In genomic region chr1:59146056-59146455, GRCh38 we compare ENCODE assay signal across 9 cellular contexts.
DNase-seq lines count a peak whose midpoint lies in the region; ATAC-seq, FAIRE-seq and TF ChIP-seq lines count a peak whose summit lies in the region.
"Had no signal": no experiment of that assay in that cellular context is flagged by ENCODE, and none has a peak within 500 bp of the region (broad histone marks: within the 10 kb centered on the region; RNA-seq: fewer than 3 reads in every experiment).

No MANE protein-coding gene starts in this region.

- H3K4me2 ChIP-seq in BLaER1 treated with 17β-estradiol and CSF1 and Interleukin-3, amounts not matched to agents 10 nM and 100 nM = peak overlapping the region in 10 of 11 experiments; percentile 75 to 99 (median 94); a peak in 19 of 22 replicates
- H3K4me2 ChIP-seq in astrocyte (ENCODE audit: low read length) = peak overlapping the region; percentile 86

- peaks cover 24 to 64% (median 46%) of the 10 kb centered on the region in 10 experiments for H3K4me1 ChIP-seq in BLaER1 treated with 17β-estradiol and CSF1 and Interleukin-3, amounts not matched to agents 10 nM and 100 nM
- H3K4me1 ChIP-seq in HEK293 (ENCODE audit: control insufficient read depth, insufficient read depth, low read length) (no peaks in the 10 kb centered on the region), astrocyte (ENCODE audit: insufficient read depth, low read length) (peaks cover 38% of the 10 kb centered on the region), muscle layer of duodenum (ENCODE audit: control insufficient read depth in 1 of 2, insufficient read depth in 2 of 2, low read length in 2 of 2) (peaks cover 4 to 9% of the 10 kb centered on the region in 2 donors), small intestine (ENCODE audit: control insufficient read depth in 2 of 2, insufficient read depth in 1 of 2, low read depth in 1 of 2, low read length in 1 of 2) (peaks cover 0 to 8% of the 10 kb centered on the region in 2 donors), aorta (ENCODE audit: control insufficient read depth in 1 of 2, insufficient read depth in 2 of 2, low read length in 2 of 2) (peaks cover 4 to 5% of the 10 kb centered on the region in 2 donors)

- peaks cover 20 to 30% (median 28%) of the 10 kb centered on the region in 11 experiments for H3K27me3 ChIP-seq in BLaER1 treated with 17β-estradiol and CSF1 and Interleukin-3, amounts not matched to agents 10 nM and 100 nM
- H3K27me3 ChIP-seq in astrocyte (ENCODE audit: insufficient read depth, low read length) = no peaks in the 10 kb centered on the region
- no peaks in the 10 kb centered on the region for H3K27me3 ChIP-seq in muscle layer of duodenum (ENCODE audit: low read depth, low read length)
- no peaks in the 10 kb centered on the region for H3K27me3 ChIP-seq in small intestine (ENCODE audit: control insufficient read depth in 2 of 2, insufficient read depth in 2 of 2, low read length in 2 of 2)
- H3K27me3 ChIP-seq in aorta (ENCODE audit: control insufficient read depth in 1 of 2, insufficient read depth in 2 of 2, low read length in 1 of 2) = no peaks in the 10 kb centered on the region

- no peak overlapping the region for H3K27ac Mint-ChIP-seq in astrocyte (ENCODE audit: unreplicated experiment)

- DNase-seq in astrocyte (ENCODE audit: low read depth) (no peak), small intestine (no peak), aorta (no peak)
- DNase-seq: NCI-H82 had no signal

- H3K4me3 ChIP-seq in BLaER1 treated with 17β-estradiol and CSF1 and Interleukin-3, amounts not matched to agents 10 nM and 100 nM = peak overlapping the region in 5 of 10 experiments; percentile 48 to 66 (median 59); a peak in 7 of 20 replicates
- H3K4me3 ChIP-seq in HEK293 (ENCODE audit: low read depth, low read length) = no peak overlapping the region
- no peak overlapping the region for H3K4me3 ChIP-seq in astrocyte (ENCODE audit: insufficient read depth, low read depth, low read length)
- peak overlapping the region; percentile 52 to 64 for H3K4me3 ChIP-seq in muscle layer of duodenum (ENCODE audit: low read depth in 1 of 2, low read length in 2 of 2)
- no peak overlapping the region for H3K4me3 ChIP-seq in small intestine (ENCODE audit: low read depth in 1 of 2, low read length in 2 of 2)
- H3K4me3 ChIP-seq in aorta (ENCODE audit: low read length in 2 of 2) = peak overlapping the region in 1 of 2 donors; percentile 1

- intact Hi-C loops in aorta (cut with DNase I) = loop anchor here (5.0 to 10.0 kb wide), 2 partner anchors 151 to 559 kb away; partner anchors contain the start of gene FGGY (in 1 of the 2)

- CTCF ChIA-PET in HEK293 (lab: Yijun Ruan, JAX) = no interaction called here

- H3K36me3 Mint-ChIP-seq in astrocyte (ENCODE audit: low read depth, unreplicated experiment) = no peaks in the 10 kb centered on the region

- no peak for ATAC-seq in GM18873 (IDR thresholded peaks at IDR 0.05; ENCODE audit: low FRiP score, unreplicated experiment)
- ATAC-seq in GM21515 (IDR thresholded peaks at IDR 0.05; ENCODE audit: unreplicated experiment) = no peak
- no peak for ATAC-seq in aorta (ENCODE audit: low FRiP score)

- H3K27ac ChIP-seq in BLaER1 treated with 17β-estradiol and CSF1 and Interleukin-3, amounts not matched to agents 10 nM and 100 nM = no peak overlapping the region
- H3K27ac ChIP-seq in HEK293 (ENCODE audit: extremely low read depth, low read depth, low read length) (no peak overlapping the region), astrocyte (ENCODE audit: low read depth, low read length) (no peak overlapping the region), muscle layer of duodenum (ENCODE audit: low read length) (no peak overlapping the region), small intestine (ENCODE audit: low read depth in 1 of 2, low read length in 1 of 2) (no peak overlapping the region), aorta (ENCODE audit: low read depth in 1 of 2, low read length in 2 of 2) (no peak overlapping the region)

- no peaks in the 10 kb centered on the region for H3K36me3 ChIP-seq in BLaER1 treated with 17β-estradiol and CSF1 and Interleukin-3, amounts not matched to agents 10 nM and 100 nM
- H3K36me3 ChIP-seq in HEK293 (ENCODE audit: control insufficient read depth in 2 of 2, insufficient read depth in 1 of 2, low read length in 2 of 2) = no peaks in the 10 kb centered on the region
- no peaks in the 10 kb centered on the region for H3K36me3 ChIP-seq in astrocyte (ENCODE audit: insufficient read depth, low read length)
- H3K36me3 ChIP-seq in muscle layer of duodenum (ENCODE audit: control insufficient read depth in 1 of 2, insufficient read depth in 2 of 2, low read length in 2 of 2) = no peaks in the 10 kb centered on the region
- no peaks in the 10 kb centered on the region for H3K36me3 ChIP-seq in small intestine (ENCODE audit: control insufficient read depth in 2 of 2, insufficient read depth in 2 of 2, low read length in 2 of 2)
- H3K36me3 ChIP-seq in aorta (ENCODE audit: control insufficient read depth in 1 of 2, insufficient read depth in 2 of 2, low read length in 1 of 2) = no peaks in the 10 kb centered on the region

- H3K9me3 ChIP-seq in BLaER1 treated with 17β-estradiol and CSF1 and Interleukin-3, amounts not matched to agents 10 nM and 100 nM (replicated peaks in 1 of 11) = no peaks in the 10 kb centered on the region
- no peaks in the 10 kb centered on the region for H3K9me3 ChIP-seq in HEK293 (ENCODE audit: control insufficient read depth, insufficient read depth, low read depth, low read length)
- no peaks in the 10 kb centered on the region for H3K9me3 ChIP-seq in astrocyte (ENCODE audit: insufficient read depth, low read depth, low read length)
- H3K9me3 ChIP-seq in muscle layer of duodenum (ENCODE audit: control insufficient read depth in 1 of 2, low read length in 2 of 2) = no peaks in the 10 kb centered on the region
- no peaks in the 10 kb centered on the region for H3K9me3 ChIP-seq in small intestine (ENCODE audit: control insufficient read depth, low read depth)
- H3K9me3 ChIP-seq in aorta (ENCODE audit: control insufficient read depth, low read length) = no peaks in the 10 kb centered on the region

- H3K79me2 ChIP-seq in astrocyte (ENCODE audit: insufficient read depth, low read length) = no peaks in the 10 kb centered on the region

- FAIRE-seq in astrocyte (lab: Jason Lieb, UNC) (no peak), small intestine (lab: Jason Lieb, UNC) (no peak)

- no peak overlapping the region for H3K9ac ChIP-seq in BLaER1 treated with 17β-estradiol and CSF1 and Interleukin-3, amounts not matched to agents 10 nM and 100 nM
- no peak overlapping the region for H3K9ac ChIP-seq in astrocyte (ENCODE audit: low read length)

- H3K27me3 Mint-ChIP-seq in astrocyte (ENCODE audit: low read depth, unreplicated experiment) = no peaks in the 10 kb centered on the region

- no peaks in the 10 kb centered on the region for H3K9me3 Mint-ChIP-seq in astrocyte (ENCODE audit: unreplicated experiment)

- POLR2A ChIA-PET in HEK293 (lab: Yijun Ruan, JAX) = no interaction called here

- H4K20me1 ChIP-seq in BLaER1 treated with 17β-estradiol and CSF1 and Interleukin-3, amounts not matched to agents 10 nM and 100 nM = no peaks in the 10 kb centered on the region
- no peaks in the 10 kb centered on the region for H4K20me1 ChIP-seq in astrocyte (ENCODE audit: insufficient read depth, low read length)

- H3K4me3 Mint-ChIP-seq in astrocyte (ENCODE audit: unreplicated experiment) = no peak overlapping the region

- WGBS in small intestine, 3 donors = 42 to 65% (median 44%) methylated on average over 4 of the region's 4 CpGs
- WGBS in aorta, 2 donors = 77% methylated on average over 4 of the region's 4 CpGs

- H3K4me1 Mint-ChIP-seq in astrocyte (ENCODE audit: low read depth, unreplicated experiment) = peaks cover 36% of the 10 kb centered on the region

- H2AFZ ChIP-seq in astrocyte (ENCODE audit: low read depth, low read length) = no peak overlapping the region

- TF ChIP-seq CTCF in HEK293 (tag by site-specific recombination; IDR thresholded peaks at IDR 0.05) = no peak
- no peak for TF ChIP-seq CTCF in astrocyte (IDR thresholded peaks at IDR 0.05; ENCODE audit: insufficient read depth, low read depth, low read length)

TF ChIP-seq in HEK293, 187 proteins besides CTCF, POLR2A, EP300 and RAD21:
- TF ChIP-seq ZFP41 (tag by site-specific recombination; IDR thresholded peaks at IDR 0.05; ENCODE audit: borderline replicate concordance) = no peak
- TF ChIP-seq, protein P1, sequence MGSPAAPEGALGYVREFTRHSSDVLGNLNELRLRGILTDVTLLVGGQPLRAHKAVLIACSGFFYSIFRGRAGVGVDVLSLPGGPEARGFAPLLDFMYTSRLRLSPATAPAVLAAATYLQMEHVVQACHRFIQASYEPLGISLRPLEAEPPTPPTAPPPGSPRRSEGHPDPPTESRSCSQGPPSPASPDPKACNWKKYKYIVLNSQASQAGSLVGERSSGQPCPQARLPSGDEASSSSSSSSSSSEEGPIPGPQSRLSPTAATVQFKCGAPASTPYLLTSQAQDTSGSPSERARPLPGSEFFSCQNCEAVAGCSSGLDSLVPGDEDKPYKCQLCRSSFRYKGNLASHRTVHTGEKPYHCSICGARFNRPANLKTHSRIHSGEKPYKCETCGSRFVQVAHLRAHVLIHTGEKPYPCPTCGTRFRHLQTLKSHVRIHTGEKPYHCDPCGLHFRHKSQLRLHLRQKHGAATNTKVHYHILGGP (tag by site-specific recombination; IDR thresholded peaks at IDR 0.05) = no peak
- TF ChIP-seq ZNF677 (tag by site-specific recombination; IDR thresholded peaks at IDR 0.05) = no peak
- no peak for TF ChIP-seq SCRT2 (tag by site-specific recombination; IDR thresholded peaks at IDR 0.05)
- TF ChIP-seq ZNF664 (tag by site-specific recombination; IDR thresholded peaks at IDR 0.05) = peak; percentile 88
- no peak for TF ChIP-seq ZNF843 (tag by site-specific recombination; IDR thresholded peaks at IDR 0.05)
- no peak for TF ChIP-seq ZNF560 (tag by site-specific recombination; IDR thresholded peaks at IDR 0.05; ENCODE audit: borderline replicate concordance)

Comparison
In these comparisons a context has a peak if more than half of its experiments do, and no peak if none do; other contexts are left out.
1. H3K4me3 ChIP-seq: peak in muscle layer of duodenum (2 of 2); none in HEK293 (single experiment), astrocyte (single experiment) and small intestine (0 of 2).